In genomic region chr2:127098711-127099110, GRCh38 we compare ENCODE assay signal across 20 cellular contexts. TPM values are rescaled to one million over a fixed set of nuclear protein-coding genes. Genes with fewer than 3 reads are reported as not detected.
DNase-seq lines count a peak whose midpoint lies in the region; ATAC-seq, FAIRE-seq and TF ChIP-seq lines count a peak whose summit lies in the region.
"Had no signal": no experiment of that assay in that cellular context is flagged by ENCODE, and none has a peak within 500 bp of the region (broad histone marks: within the 10 kb centered on the region; RNA-seq: fewer than 3 reads in every experiment).

No MANE protein-coding gene starts in this region.

- H3K9ac ChIP-seq in kidney (ENCODE audit: low read length in 2 of 2), result no peak overlapping the region

- intact Hi-C loops in left ventricle myocardium superior (cut with micrococcal nuclease), result no loop called here
- intact Hi-C loops in heart right ventricle (cut with DNase I), result no loop called here
- intact Hi-C loops in kidney (cut with DNase I), result no loop called here
- intact Hi-C loops in psoas muscle (cut with DNase I), result no loop called here
- intact Hi-C loops in aorta (cut with DNase I), result no loop called here

- H3K4me1 ChIP-seq in heart right ventricle, result peaks cover 2 to 29% (median 18%) of the 10 kb centered on the region in 9 donors
- H3K4me1 ChIP-seq in kidney (ENCODE audit: control insufficient read depth in 1 of 2, insufficient read depth in 1 of 2, low read depth in 1 of 2, low read length in 2 of 2), result peaks cover 46 to 57% of the 10 kb centered on the region in 2 donors
- H3K4me1 ChIP-seq in psoas muscle, result peaks cover 81% of the 10 kb centered on the region
- no peaks in the 10 kb centered on the region for H3K4me1 ChIP-seq in aorta (ENCODE audit: control insufficient read depth in 1 of 2, insufficient read depth in 2 of 2, low read length in 2 of 2)

- no peak for ATAC-seq in left ventricle myocardium superior
- no peak for ATAC-seq in heart right ventricle
- ATAC-seq in psoas muscle, result no peak
- ATAC-seq in aorta (ENCODE audit: low FRiP score), result no peak
- ATAC-seq: activated T-helper 17 cell treated with anti-CD3 and anti-CD28 coated beads, Interleukin-2, amount 50 U/mL, for 72 hours; HCT116; left lung had no signal

- H3K27me3 ChIP-seq in heart right ventricle (no peaks in the 10 kb centered on the region), psoas muscle (ENCODE audit: insufficient read depth in 3 of 3, low read length in 2 of 3) (no peaks in the 10 kb centered on the region), aorta (ENCODE audit: control insufficient read depth in 1 of 2, insufficient read depth in 2 of 2, low read length in 1 of 2) (no peaks in the 10 kb centered on the region)
- H3K27me3 ChIP-seq: ascending aorta, left lung had no signal

- no peaks in the 10 kb centered on the region for H3K36me3 ChIP-seq in heart right ventricle
- H3K36me3 ChIP-seq in kidney (ENCODE audit: control insufficient read depth in 1 of 2, insufficient read depth in 2 of 2, low read length in 2 of 2), result no peaks in the 10 kb centered on the region
- H3K36me3 ChIP-seq in psoas muscle (ENCODE audit: insufficient read depth in 1 of 2, low read depth in 1 of 2), result no peaks in the 10 kb centered on the region
- no peaks in the 10 kb centered on the region for H3K36me3 ChIP-seq in aorta (ENCODE audit: control insufficient read depth in 1 of 2, insufficient read depth in 2 of 2, low read length in 1 of 2)
- H3K36me3 ChIP-seq: ascending aorta, left lung had no signal

- peak; percentile 15 for DNase-seq in left ventricle myocardium superior
- DNase-seq in heart right ventricle, result no peak
- peak; percentile 69 for DNase-seq in kidney
- DNase-seq in psoas muscle, result peak in 1 of 2 donors; percentile 60
- peak; percentile 34 to 72 for DNase-seq in aorta
- no peak for DNase-seq in NCI-H2171 treated with DMSO at 0.1 percent for 48 hours (lab: John Stamatoyannopoulos, UW)
- no peak for DNase-seq in Ammon's horn (ENCODE audit: low spot score)
- DNase-seq in cerebellum (ENCODE audit: low spot score), result no peak
- DNase-seq: effector CD4-positive, alpha-beta T cell; NCI-H1092; NCI-H2029 treated with DMSO at 0.1 percent for 48 hours; NCI-H226; stimulated activated CD4-positive, alpha-beta T cell treated with anti-CD3 and anti-CD28 coated beads, Interleukin-2, amount 100 ng/mL, for 48 hours; stimulated activated naive B cell treated with anti-CD40 and anti-IgM and Interleukin-4, amounts not matched to agents 10 μg/mL and 1 μg/mL and 100 μg/mL, for 72 hours had no signal

- FAIRE-seq in kidney (lab: Jason Lieb, UNC), result no peak

- H3K9me3 ChIP-seq in heart right ventricle (no peaks in the 10 kb centered on the region), kidney (ENCODE audit: control insufficient read depth in 1 of 2, low read length in 2 of 2) (no peaks in the 10 kb centered on the region), psoas muscle (no peaks in the 10 kb centered on the region), aorta (ENCODE audit: control insufficient read depth, low read length) (no peaks in the 10 kb centered on the region)
- H3K9me3 ChIP-seq: ascending aorta, left lung had no signal

- H3K4me3 ChIP-seq in heart right ventricle (no peak overlapping the region), kidney (ENCODE audit: low read length in 2 of 2) (no peak overlapping the region), psoas muscle (no peak overlapping the region), aorta (ENCODE audit: low read length in 2 of 2) (no peak overlapping the region)
- H3K4me3 ChIP-seq: ascending aorta, left lung had no signal

- H3K27ac ChIP-seq in heart right ventricle (no peak overlapping the region), kidney (ENCODE audit: low read depth in 2 of 2, low read length in 2 of 2) (no peak overlapping the region), psoas muscle (peak overlapping the region; percentile 98), aorta (ENCODE audit: low read depth in 1 of 2, low read length in 2 of 2) (no peak overlapping the region)
- H3K27ac ChIP-seq: ascending aorta, C4-2B, epithelial cell of prostate, left lung had no signal

- 79 to 83% methylated on average over 7 of the region's 7 CpGs for WGBS in heart right ventricle, 2 donors
- 30 to 62% (median 39%) methylated on average over 6 to 7 of the region's 7 CpGs for WGBS in psoas muscle, 3 donors
- WGBS in aorta, 2 donors, result 85% methylated on average over 7 of the region's 7 CpGs

- TF ChIP-seq CTCF in heart right ventricle (IDR thresholded peaks at IDR 0.05) (no peak), kidney (IDR thresholded peaks at IDR 0.05; ENCODE audit: borderline replicate concordance, extremely low read depth, insufficient read depth) (no peak), psoas muscle (IDR thresholded peaks at IDR 0.05) (no peak)

RNA-seq across cellular contexts. Expression of gene BIN1, which starts 8.2 kb away (rescaled TPM):
- total RNA-seq in left ventricle myocardium superior, result 15.0 TPM
- total RNA-seq in heart right ventricle, result 10 to 100 TPM; 11.9 to 21.7 (median 16.5) TPM
- 10 to 100 TPM in 1 of 2 donors, 1 to 10 TPM in 1; 8.4 to 10.9 TPM for polyA plus RNA-seq in heart right ventricle
- 121 TPM for total RNA-seq in kidney
- polyA plus RNA-seq in kidney (ENCODE audit: insufficient read depth, low read depth, low replicate concordance), result 167 TPM
- total RNA-seq in psoas muscle, result 1,000 to 10,000 TPM; 1,036 to 1,643 (median 1,260) TPM
- 1,000 to 10,000 TPM in 2 of 3 donors, 100 to 1,000 TPM in 1; 615 to 1,667 (median 1,547) TPM for polyA plus RNA-seq in psoas muscle
- 10 to 100 TPM; 22.9 to 37.9 TPM for total RNA-seq in aorta
- polyA plus RNA-seq in aorta, result 10 to 100 TPM; 15.4 to 20.3 TPM
- total RNA-seq in cerebellum, result 43.7 TPM

Comparison
In these comparisons a context has a peak if more than half of its experiments do, and no peak if none do; other contexts are left out.
1. DNase-seq: peak in left ventricle myocardium superior (single experiment), kidney (single experiment) and aorta (2 of 2); none in heart right ventricle (0 of 2), NCI-H2171 treated with DMSO at 0.1 percent for 48 hours (single experiment), Ammon's horn (single experiment) and cerebellum (single experiment).